ENCODE assay signal across 18 cellular contexts in the genomic region with DNA sequence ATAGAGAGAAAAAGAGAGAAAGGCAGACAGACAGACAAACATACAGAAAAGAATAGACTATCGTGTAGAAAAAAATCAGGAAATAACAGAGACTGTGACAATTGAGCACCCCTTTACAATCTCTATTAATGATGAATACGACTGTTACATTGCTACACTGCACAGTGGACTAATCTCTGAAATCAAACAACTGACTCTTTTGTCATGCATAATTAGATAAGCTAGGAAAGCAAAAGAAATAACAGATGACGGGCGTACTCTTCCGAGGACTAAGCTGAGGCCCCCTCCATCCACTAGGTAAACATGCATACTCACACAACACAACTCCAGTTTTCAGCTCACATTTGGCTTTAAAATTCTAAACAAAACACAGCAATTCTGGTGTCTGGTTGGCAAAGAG.
DNase-seq lines count a peak whose midpoint lies in the region; TF ChIP-seq lines count a peak whose summit lies in the region.
"Had no signal": no experiment of that assay in that cellular context is flagged by ENCODE, and none has a peak within 500 bp of the region (broad histone marks: within the 10 kb centered on the region; RNA-seq: fewer than 3 reads in every experiment).

No MANE protein-coding gene starts in this region.

- no peak overlapping the region for H2AK5ac ChIP-seq in trophoblast cell (ENCODE audit: low read length)

- no peaks in the 10 kb centered on the region for H4K20me1 ChIP-seq in SK-N-SH (ENCODE audit: insufficient read depth)

- peak; percentile 50 for DNase-seq in COR-L47 (lab: John Stamatoyannopoulos, UW)
- DNase-seq in NCI-H345 treated with DMSO at 0.1 percent for 48 hours (lab: John Stamatoyannopoulos, UW; ENCODE audit: unreplicated experiment): peak; percentile 25
- DNase-seq in SK-N-SH: peak; percentile 29
- no peak for DNase-seq in trophoblast cell
- DNase-seq in stimulated activated CD4-positive, alpha-beta T cell treated with anti-CD3 and anti-CD28 coated beads, Interleukin-1b, Interleukin-23, amount 100 ng/mL, for 48 hours: no peak
- no peak for DNase-seq in NCI-H1930 (lab: John Stamatoyannopoulos, UW)
- DNase-seq in activated CD4-positive, alpha-beta memory T cell treated with anti-CD3 and anti-CD28 coated beads for 36 hours: no peak
- DNase-seq: AML-193, DND-41, GDM1, GM23248, NCI-H2081 treated with DMSO at 0.1 percent for 48 hours, NCI-H446, T-helper 1 cell had no signal

- no peak overlapping the region for H3K18ac ChIP-seq in trophoblast cell (ENCODE audit: low read length)

- intact Hi-C loops in activated CD4-positive, alpha-beta memory T cell treated with anti-CD3 and anti-CD28 coated beads for 36 hours (cut with micrococcal nuclease): no loop called here

- H3K79me1 ChIP-seq in trophoblast cell (ENCODE audit: low read length): no peaks in the 10 kb centered on the region

- H3K4me2 ChIP-seq in SK-N-SH (no peak overlapping the region), trophoblast cell (ENCODE audit: low read length) (no peak overlapping the region)

- H3K27ac Mint-ChIP-seq in activated CD4-positive, alpha-beta memory T cell treated with anti-CD3 and anti-CD28 coated beads for 36 hours: no peak overlapping the region

- H3F3A ChIP-seq in SK-N-SH (replicated peaks; ENCODE audit: insufficient read depth): no peaks in the 10 kb centered on the region

- no peak overlapping the region for H2BK12ac ChIP-seq in trophoblast cell (ENCODE audit: low read length)

- no peak overlapping the region for H2BK120ac ChIP-seq in trophoblast cell (ENCODE audit: insufficient read depth, low read length, poor library complexity)

- WGBS in SK-N-SH (ENCODE audit: low lambda C conversion rate): 22% methylated on average over 5 of the region's 5 CpGs
- no CpG with 5 or more reads among the region's 5 CpGs for WGBS in trophoblast cell (ENCODE audit: extremely low coverage, insufficient coverage, insufficient read length)

- H3K27me3 ChIP-seq in SK-N-SH (ENCODE audit: insufficient read depth) (no peaks in the 10 kb centered on the region), trophoblast cell (ENCODE audit: insufficient read depth, low read length) (no peaks in the 10 kb centered on the region)
- H3K27me3 ChIP-seq: SJSA1 had no signal

- H3K23ac ChIP-seq in trophoblast cell (ENCODE audit: low read length): no peak overlapping the region

- H3K4me1 Mint-ChIP-seq in activated CD4-positive, alpha-beta memory T cell treated with anti-CD3 and anti-CD28 coated beads for 36 hours (ENCODE audit: low read depth): no peaks in the 10 kb centered on the region

- no peaks in the 10 kb centered on the region for H3K9me2 ChIP-seq in SK-N-SH

- 0 out of 2 replicates have a peak, but pooled peaks have one; percentile 17 for TF ChIP-seq RAD21 in SK-N-SH (IDR thresholded peaks at IDR 0.05; ENCODE audit: low read length)

- H3K9ac ChIP-seq in SK-N-SH (no peak overlapping the region), trophoblast cell (ENCODE audit: low read length) (no peak overlapping the region)
- H3K9ac ChIP-seq: GM23248 had no signal

- H3K4me3 ChIP-seq in HEK293 (ENCODE audit: low read depth, low read length) (no peak overlapping the region), SK-N-SH (ENCODE audit: low read depth in 2 of 2, low read length in 1 of 2) (no peak overlapping the region), trophoblast cell (ENCODE audit: low read depth, low read length) (no peak overlapping the region)
- H3K4me3 ChIP-seq: GM23248, K562, SJSA1 had no signal

- H3K79me2 ChIP-seq in SK-N-SH (ENCODE audit: insufficient read depth) (no peaks in the 10 kb centered on the region), trophoblast cell (ENCODE audit: control insufficient read depth, insufficient read depth, low read length, poor library complexity) (no peaks in the 10 kb centered on the region)

- H3K9me3 ChIP-seq in HEK293 (ENCODE audit: control insufficient read depth, insufficient read depth, low read depth, low read length): no peaks in the 10 kb centered on the region
- H3K9me3 ChIP-seq in SK-N-SH: no peaks in the 10 kb centered on the region
- H3K9me3 ChIP-seq in trophoblast cell (ENCODE audit: insufficient read depth, low read depth, low read length): no peaks in the 10 kb centered on the region
- H3K9me3 ChIP-seq: SJSA1 had no signal

- no peak for TF ChIP-seq CTCF in HEK293 (tag by site-specific recombination; IDR thresholded peaks at IDR 0.05)
- TF ChIP-seq CTCF in SK-N-SH (IDR thresholded peaks at IDR 0.05): no peak

- H3K36me3 ChIP-seq in HEK293 (ENCODE audit: control insufficient read depth in 2 of 2, insufficient read depth in 1 of 2, low read length in 2 of 2) (no peaks in the 10 kb centered on the region), SK-N-SH (replicated peaks in 1 of 2; ENCODE audit: control insufficient read depth in 1 of 2, insufficient read depth in 2 of 2, low read length in 1 of 2) (no peaks in the 10 kb centered on the region), trophoblast cell (ENCODE audit: control insufficient read depth in 1 of 2, insufficient read depth in 2 of 2, low read length in 2 of 2) (no peaks in the 10 kb centered on the region)
- H3K36me3 ChIP-seq: SJSA1 had no signal

- H3K27me3 Mint-ChIP-seq in activated CD4-positive, alpha-beta memory T cell treated with anti-CD3 and anti-CD28 coated beads for 36 hours: no peaks in the 10 kb centered on the region

- H4K91ac ChIP-seq in trophoblast cell (ENCODE audit: low read depth, low read length): no peak overlapping the region

- no peak overlapping the region for H3K4ac ChIP-seq in trophoblast cell (ENCODE audit: low read depth, low read length)

- TF ChIP-seq EP300 in SK-N-SH (IDR thresholded peaks at IDR 0.05; ENCODE audit: borderline replicate concordance in 1 of 2, low read depth in 1 of 2, low read length in 1 of 2): no peak

- H3K36me3 Mint-ChIP-seq in activated CD4-positive, alpha-beta memory T cell treated with anti-CD3 and anti-CD28 coated beads for 36 hours: no peaks in the 10 kb centered on the region

- CTCF ChIA-PET in HEK293 (lab: Yijun Ruan, JAX): interaction anchor here (1.6 kb wide), 1 partner anchor 165 kb away, joined by 5 read pairs; no protein-coding TSS in a partner anchor
- CTCF ChIA-PET in SK-N-SH (lab: Yijun Ruan, JAX): interaction anchor here (1.9 to 3.2 kb wide), 2 partner anchors 20 to 118 kb away, joined by 5 to 10 read pairs; no protein-coding TSS in a partner anchor
- CTCF ChIA-PET in activated CD4-positive, alpha-beta memory T cell treated with anti-CD3 and anti-CD28 coated beads for 36 hours (lab: Charles Lee): no interaction called here

- no peak overlapping the region for H3K4me3 Mint-ChIP-seq in activated CD4-positive, alpha-beta memory T cell treated with anti-CD3 and anti-CD28 coated beads for 36 hours

- no peak overlapping the region for H4K12ac ChIP-seq in trophoblast cell (ENCODE audit: low read depth, low read length)

- H2AFZ ChIP-seq in SK-N-SH (ENCODE audit: low read depth): no peak overlapping the region
- H2AFZ ChIP-seq in trophoblast cell (ENCODE audit: insufficient read depth, low read length, poor library complexity): no peak overlapping the region
- H2AFZ ChIP-seq: GM23248 had no signal

- H3K27ac ChIP-seq in HEK293 (ENCODE audit: extremely low read depth, low read depth, low read length) (no peak overlapping the region), SK-N-SH (ENCODE audit: low read depth in 2 of 2, low read length in 1 of 2) (peak overlapping the region in 1 of 2 experiments; percentile 67; a peak in 2 of 4 replicates), trophoblast cell (ENCODE audit: low read depth, low read length) (no peak overlapping the region)
- H3K27ac ChIP-seq: GM23248, RWPE1, SJSA1 had no signal

- no peak overlapping the region for H2BK5ac ChIP-seq in trophoblast cell (ENCODE audit: low read depth, low read length, poor library complexity)

- H3K9me3 Mint-ChIP-seq in activated CD4-positive, alpha-beta memory T cell treated with anti-CD3 and anti-CD28 coated beads for 36 hours: peaks cover 9% of the 10 kb centered on the region

- H3K14ac ChIP-seq in trophoblast cell (ENCODE audit: low read length): no peak overlapping the region

- no peak overlapping the region for H4K8ac ChIP-seq in trophoblast cell (ENCODE audit: low read depth, low read length)

- H3K4me1 ChIP-seq in HEK293 (ENCODE audit: control insufficient read depth, insufficient read depth, low read length): peaks cover 4% of the 10 kb centered on the region
- H3K4me1 ChIP-seq in SK-N-SH (ENCODE audit: control insufficient read depth in 1 of 2, insufficient read depth in 2 of 2, low read depth in 1 of 2, low read length in 1 of 2): peaks cover 0 to 8% of the 10 kb centered on the region in 2 experiments; a peak in 2 of 4 replicates
- H3K4me1 ChIP-seq in trophoblast cell (ENCODE audit: control insufficient read depth in 1 of 2, insufficient read depth in 2 of 2, low read length in 2 of 2): no peaks in the 10 kb centered on the region
- H3K4me1 ChIP-seq: SJSA1 had no signal

- POLR2A ChIA-PET in HEK293 (lab: Yijun Ruan, JAX): no interaction called here
- POLR2A ChIA-PET in SK-N-SH (lab: Yijun Ruan, JAX): no interaction called here
- POLR2A ChIA-PET in activated CD4-positive, alpha-beta memory T cell treated with anti-CD3 and anti-CD28 coated beads for 36 hours (lab: Charles Lee): no interaction called here

TF ChIP-seq in HEK293, 187 proteins besides CTCF, POLR2A, EP300 and RAD21:
- TF ChIP-seq SCRT2 (tag by site-specific recombination; IDR thresholded peaks at IDR 0.05) (no peak), TCF7L2 (IDR thresholded peaks at IDR 0.05; ENCODE audit: borderline replicate concordance, low read depth, low read length) (peak; percentile 26; the same call in 1 of the 2 replicates)

TF ChIP-seq in SK-N-SH, 30 proteins besides CTCF, POLR2A, EP300 and RAD21:
- TF ChIP-seq GATA2 (CRISPR knock-in tag; IDR thresholded peaks at IDR 0.05) (peak; percentile 61), NRF1 (IDR thresholded peaks at IDR 0.05; ENCODE audit: low read depth, low read length) (no peak), MXI1 (IDR thresholded peaks at IDR 0.05; ENCODE audit: low read depth, low read length) (no peak)
TF ChIP-seq in SK-N-SH: peak in this region for 1.

Comparison
In these comparisons a context has a peak if more than half of its experiments do, and no peak if none do; other contexts are left out.
1. DNase-seq: peak in COR-L47 (single experiment), NCI-H345 treated with DMSO at 0.1 percent for 48 hours (single experiment) and SK-N-SH (single experiment); none in trophoblast cell (0 of 2), stimulated activated CD4-positive, alpha-beta T cell treated with anti-CD3 and anti-CD28 coated beads, Interleukin-1b, Interleukin-23, amount 100 ng/mL, for 48 hours (single experiment), NCI-H1930 (0 of 2) and activated CD4-positive, alpha-beta memory T cell treated with anti-CD3 and anti-CD28 coated beads for 36 hours (single experiment).